In genomic region chr3:47404420-47404819, GRCh38 we compare ENCODE assay signal across 20 cellular contexts. TPM values are rescaled to one million over a fixed set of nuclear protein-coding genes. Genes with fewer than 3 reads are reported as not detected.
DNase-seq lines count a peak whose midpoint lies in the region; ATAC-seq and TF ChIP-seq lines count a peak whose summit lies in the region.
"Had no signal": no experiment of that assay in that cellular context is flagged by ENCODE, and none has a peak within 500 bp of the region (broad histone marks: within the 10 kb centered on the region; RNA-seq: fewer than 3 reads in every experiment).

No MANE protein-coding gene starts in this region.

- ATAC-seq in HG03439 (IDR thresholded peaks at IDR 0.05; ENCODE audit: unreplicated experiment) = no peak
- ATAC-seq: naive thymus-derived CD4-positive, alpha-beta T cell had no signal

- H3K4me3 ChIP-seq in astrocyte of the cerebellum (ENCODE audit: low read depth, low read length) (no peak overlapping the region), esophagus muscularis mucosa (no peak overlapping the region), prostate gland (no peak overlapping the region), uterus (no peak overlapping the region)
- H3K4me3 ChIP-seq: lung had no signal

- H3K9me3 ChIP-seq in esophagus muscularis mucosa (no peaks in the 10 kb centered on the region), prostate gland (no peaks in the 10 kb centered on the region), uterus (no peaks in the 10 kb centered on the region)
- H3K9me3 ChIP-seq: BE2C had no signal

- H3K27me3 ChIP-seq in esophagus muscularis mucosa (no peaks in the 10 kb centered on the region), prostate gland (replicated peaks; ENCODE audit: insufficient read depth) (no peaks in the 10 kb centered on the region), uterus (no peaks in the 10 kb centered on the region)
- H3K27me3 ChIP-seq: BE2C had no signal

- TF ChIP-seq POLR2A in esophagus muscularis mucosa (IDR thresholded peaks at IDR 0.05; ENCODE audit: low read depth) (no peak), prostate gland (IDR thresholded peaks at IDR 0.05) (no peak), uterus (IDR thresholded peaks at IDR 0.05) (no peak), erythroblast (IDR thresholded peaks at IDR 0.05; ENCODE audit: low read length) (no peak)

- in situ Hi-C loops in astrocyte of the cerebellum (cut with HindIII; ENCODE audit: low sequenced_read_pairs) = no loop called here

- DNase-seq in astrocyte of the cerebellum (ENCODE audit: low read depth) (peak; percentile 13), esophagus muscularis mucosa (ENCODE audit: extremely low spot score) (no peak), prostate gland (ENCODE audit: low spot score) (no peak), uterus (no peak), erythroblast (lab: John Stamatoyannopoulos, UW) (no peak)
- no peak for DNase-seq in stimulated activated CD4-positive, alpha-beta T cell treated with anti-CD3 and anti-CD28 coated beads, Interleukin-4, amount 100 ng/mL, for 24 hours
- DNase-seq: activated CD4-positive, alpha-beta T cell treated with anti-CD3 and anti-CD28 coated beads, Interleukin-2, amount 50 U/mL, for 48 hours; activated naive CD4-positive, alpha-beta T cell treated with Interleukin-2 at 50 U/mL for 16 hours; activated T-cell treated with anti-CD3 and anti-CD28 coated beads for 4 hours; BE2C; dermis blood vessel endothelial cell; glutamatergic neuron; KBM-7; naive thymus-derived CD4-positive, alpha-beta T cell; NCI-H2081; NCI-H446 treated with DMSO at 0.1 percent for 48 hours; SHP77 treated with DMSO at 0.1 percent for 48 hours; T-helper 1 cell had no signal

- no peak for TF ChIP-seq CTCF in astrocyte of the cerebellum (IDR thresholded peaks at IDR 0.05; ENCODE audit: low read depth, low read length, missing control alignments)
- TF ChIP-seq CTCF in esophagus muscularis mucosa (IDR thresholded peaks at IDR 0.05) = no peak
- TF ChIP-seq CTCF in prostate gland (IDR thresholded peaks at IDR 0.05) = no peak
- no peak for TF ChIP-seq CTCF in uterus (IDR thresholded peaks at IDR 0.05)

- peak overlapping the region; percentile 70 to 76 (median 71) for H3K27ac ChIP-seq in esophagus muscularis mucosa (replicated peaks in 1 of 4)
- peak overlapping the region; percentile 30 to 64 for H3K27ac ChIP-seq in prostate gland
- peak overlapping the region; percentile 31 to 38 for H3K27ac ChIP-seq in uterus

- intact Hi-C loops in esophagus muscularis mucosa (cut with DNase I) = no loop called here
- intact Hi-C loops in prostate gland (cut with DNase I) = no loop called here
- intact Hi-C loops in uterus (cut with DNase I; ENCODE audit: low total_unique reads) = no loop called here

- 65% methylated on average over 12 of the region's 13 CpGs for WGBS in esophagus muscularis mucosa
- 72% methylated on average over 13 of the region's 13 CpGs for WGBS in prostate gland

- TF ChIP-seq EP300 in esophagus muscularis mucosa (IDR thresholded peaks at IDR 0.05) = no peak

- H3K36me3 ChIP-seq in esophagus muscularis mucosa = peaks cover 25 to 66% (median 56%) of the 10 kb centered on the region in 4 donors
- H3K36me3 ChIP-seq in prostate gland = peaks cover 2 to 12% of the 10 kb centered on the region in 2 donors
- H3K36me3 ChIP-seq in uterus = no peaks in the 10 kb centered on the region

- H3K4me1 ChIP-seq in esophagus muscularis mucosa (peaks cover 18 to 35% (median 28%) of the 10 kb centered on the region in 4 donors), prostate gland (replicated peaks) (peaks cover 13% of the 10 kb centered on the region), uterus (peaks cover 0 to 9% of the 10 kb centered on the region in 2 donors)
- H3K4me1 ChIP-seq: BE2C had no signal

RNA-seq across cellular contexts. Expression of gene PTPN23, which starts 23.6 kb away (rescaled TPM):
- total RNA-seq in esophagus muscularis mucosa = 100 to 1,000 TPM in 1 of 4 donors, 10 to 100 TPM in 3; 16.9 to 156 (median 26.3) TPM
- total RNA-seq in prostate gland = 10 to 100 TPM; 31.7 to 47.4 TPM
- total RNA-seq in uterus = 10 to 100 TPM in 2 of 4 donors, 1 to 10 TPM in 2; 5.1 to 51.6 (median 16.2) TPM
